8 cellular contexts compared by ENCODE assay signal in the genomic region with DNA sequence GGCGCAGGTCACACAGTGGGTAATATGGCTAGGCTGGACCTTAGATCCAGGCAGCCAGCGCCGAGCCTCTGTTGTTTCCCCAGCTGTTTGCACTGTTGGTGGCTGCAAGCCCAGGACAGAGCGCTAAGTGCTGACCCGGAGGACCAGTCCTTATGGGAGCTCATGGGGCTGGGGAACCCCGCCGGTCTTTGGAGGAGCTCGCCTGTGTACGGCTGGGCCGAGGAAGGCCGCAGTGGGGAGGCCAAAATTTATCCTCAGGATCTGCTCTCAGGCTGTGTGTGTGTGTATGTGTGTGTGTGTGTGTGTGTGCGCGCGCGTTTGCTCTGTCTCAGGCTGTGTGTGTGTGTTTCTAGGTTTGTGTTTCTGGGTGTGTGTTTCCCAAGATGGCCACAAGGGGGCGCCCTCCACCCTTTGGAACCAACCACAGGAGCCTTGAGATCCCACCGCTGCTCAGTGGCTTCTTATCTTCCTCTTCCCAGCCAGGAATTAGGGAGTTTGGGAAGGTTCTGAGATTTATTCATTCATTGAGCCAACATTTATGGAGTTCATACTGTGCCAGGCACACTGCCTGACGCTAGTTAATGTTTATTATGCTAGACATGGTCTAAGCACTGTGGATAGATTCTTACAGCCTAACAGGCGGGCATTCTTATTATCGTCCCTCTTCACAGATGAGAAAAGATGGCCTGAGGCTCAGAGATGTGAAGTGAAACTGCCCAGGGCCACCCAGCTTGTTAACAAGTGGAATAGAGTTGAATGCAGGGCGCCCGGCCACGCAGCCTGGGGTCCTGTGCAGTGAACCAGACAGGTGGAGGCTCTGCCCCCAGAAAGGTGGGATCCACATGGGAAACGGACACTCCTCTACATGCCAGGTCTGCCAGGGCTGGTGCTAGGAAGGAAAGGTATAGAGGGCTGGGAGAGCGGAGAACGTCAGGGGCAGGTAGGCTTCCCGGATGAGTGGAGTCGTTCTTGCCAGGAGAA. TPM values are rescaled to one million over a fixed set of nuclear protein-coding genes. Genes with fewer than 3 reads are reported as not detected.
DNase-seq lines count a peak whose midpoint lies in the region; ATAC-seq and TF ChIP-seq lines count a peak whose summit lies in the region.

No MANE protein-coding gene starts in this region.

- no peak for DNase-seq in AG09319 (ENCODE audit: extremely low read depth, low read depth)
- DNase-seq in H4 (ENCODE audit: low spot score) = peak; percentile 36
- DNase-seq in NCI-H69 (lab: John Stamatoyannopoulos, UW) = peak; percentile 72
- peak; percentile 76 for DNase-seq in activated CD8-positive, alpha-beta T cell treated with anti-CD3 and anti-CD28 coated beads, Interleukin-2, amount 10 ng/mL, durations not matched to agents 7 days and 5 days
- peak; percentile 95 for DNase-seq in endodermal cell
- peak; percentile 59 to 75 (median 74) for DNase-seq in mucosa of descending colon
- DNase-seq in stimulated activated CD8-positive, alpha-beta memory T cell treated with anti-CD3 and anti-CD28 coated beads, Interleukin-7, amount 100 ng/mL, for 24 hours (ENCODE audit: low read depth) = peak; percentile 44
- DNase-seq in NK-92 treated with Interleukin-12 subunit alpha and Interleukin-12 subunit beta, amount 100 ng/mL, for 24 hours (lab: John Stamatoyannopoulos, UW) = no peak

- H3K9me3 ChIP-seq in endodermal cell (ENCODE audit: control insufficient read depth, low read length) (no peaks in the 10 kb centered on the region), mucosa of descending colon (no peaks in the 10 kb centered on the region)

- intact Hi-C loops in mucosa of descending colon (cut with DNase I, micrococcal nuclease) = no loop called here

- POLR2A ChIA-PET in activated CD8-positive, alpha-beta T cell treated with anti-CD3 and anti-CD28 coated beads, Interleukin-2, amount 10 ng/mL, durations not matched to agents 7 days and 5 days (lab: Charles Lee) = no interaction called here

- H3K9me3 Mint-ChIP-seq in activated CD8-positive, alpha-beta T cell treated with anti-CD3 and anti-CD28 coated beads, Interleukin-2, amount 10 ng/mL, durations not matched to agents 7 days and 5 days (ENCODE audit: insufficient read depth) = no peaks in the 10 kb centered on the region
- H3K9me3 Mint-ChIP-seq in endodermal cell = no peaks in the 10 kb centered on the region

- CTCF ChIA-PET in activated CD8-positive, alpha-beta T cell treated with anti-CD3 and anti-CD28 coated beads, Interleukin-2, amount 10 ng/mL, durations not matched to agents 7 days and 5 days (lab: Charles Lee) = interaction anchor here (1.0 to 3.8 kb wide), 4 partner anchors 8 to 19 kb away, joined by 3 to 20 read pairs (median 6); a partner anchor contains a TSS

- H3K9ac ChIP-seq in endodermal cell (ENCODE audit: extremely low read depth, low read length, poor library complexity, severe bottlenecking) = no peak overlapping the region

- peak; percentile 83 for ATAC-seq in activated CD8-positive, alpha-beta T cell treated with anti-CD3 and anti-CD28 coated beads, Interleukin-2, amount 10 ng/mL, durations not matched to agents 7 days and 5 days
- ATAC-seq in mucosa of descending colon = peak; percentile 96

- H3K4me1 Mint-ChIP-seq in activated CD8-positive, alpha-beta T cell treated with anti-CD3 and anti-CD28 coated beads, Interleukin-2, amount 10 ng/mL, durations not matched to agents 7 days and 5 days (ENCODE audit: low read depth) = peaks cover 6% of the 10 kb centered on the region
- H3K4me1 Mint-ChIP-seq in endodermal cell = peaks cover 10% of the 10 kb centered on the region

- peaks cover 13% of the 10 kb centered on the region for H3K36me3 Mint-ChIP-seq in activated CD8-positive, alpha-beta T cell treated with anti-CD3 and anti-CD28 coated beads, Interleukin-2, amount 10 ng/mL, durations not matched to agents 7 days and 5 days (ENCODE audit: low read depth)
- peaks cover 35% of the 10 kb centered on the region for H3K36me3 Mint-ChIP-seq in endodermal cell (ENCODE audit: low read depth)

- H3K36me3 ChIP-seq in endodermal cell (ENCODE audit: control insufficient read depth, insufficient read depth, low read length) (peaks cover 16% of the 10 kb centered on the region), mucosa of descending colon (ENCODE audit: low read depth) (no peaks in the 10 kb centered on the region)

- H3K27ac ChIP-seq in endodermal cell (ENCODE audit: low read depth, low read length) = no peak overlapping the region

- H3K4me1 ChIP-seq in endodermal cell (ENCODE audit: control insufficient read depth, insufficient read depth, low read length) (no peaks in the 10 kb centered on the region), mucosa of descending colon (ENCODE audit: low read depth) (peaks cover 2% of the 10 kb centered on the region)

- no peak overlapping the region for H3K27ac Mint-ChIP-seq in activated CD8-positive, alpha-beta T cell treated with anti-CD3 and anti-CD28 coated beads, Interleukin-2, amount 10 ng/mL, durations not matched to agents 7 days and 5 days
- no peak overlapping the region for H3K27ac Mint-ChIP-seq in endodermal cell

- TF ChIP-seq CTCF in AG09319 (IDR thresholded peaks at IDR 0.05; ENCODE audit: low read depth, low read length) (peak; percentile 82), endodermal cell (conservative IDR thresholded peaks at IDR 0.05) (peak; percentile 90), mucosa of descending colon (IDR thresholded peaks at IDR 0.05) (peak; percentile 75)

- H3K4me3 ChIP-seq in endodermal cell (ENCODE audit: low read length) (no peak overlapping the region), mucosa of descending colon (no peak overlapping the region)

- peaks cover 21% of the 10 kb centered on the region for H3K27me3 ChIP-seq in endodermal cell (ENCODE audit: control insufficient read depth, insufficient read depth, low read length, poor library complexity, severe bottlenecking)

- peaks cover 5% of the 10 kb centered on the region for H3K27me3 Mint-ChIP-seq in activated CD8-positive, alpha-beta T cell treated with anti-CD3 and anti-CD28 coated beads, Interleukin-2, amount 10 ng/mL, durations not matched to agents 7 days and 5 days (ENCODE audit: low read depth)
- peaks cover 23% of the 10 kb centered on the region for H3K27me3 Mint-ChIP-seq in endodermal cell (ENCODE audit: insufficient read depth)

- no peak overlapping the region for H3K4me3 Mint-ChIP-seq in activated CD8-positive, alpha-beta T cell treated with anti-CD3 and anti-CD28 coated beads, Interleukin-2, amount 10 ng/mL, durations not matched to agents 7 days and 5 days
- H3K4me3 Mint-ChIP-seq in endodermal cell = no peak overlapping the region

- 62 to 81% methylated on average over 16 to 27 of the region's 28 CpGs for WGBS in endodermal cell (ENCODE audit: insufficient coverage in 1 of 2, insufficient read length in 1 of 2), 2 experiments

RNA-seq across cellular contexts. Expression of a gene that starts 13.0 kb away (rescaled TPM):
- total RNA-seq in H4 (2014; rRNA removed; shearing (Covaris generic)) = not detected in 2 replicates
- not detected for total RNA-seq in activated CD8-positive, alpha-beta T cell treated with anti-CD3 and anti-CD28 coated beads, Interleukin-2, amount 10 ng/mL, durations not matched to agents 7 days and 5 days
- total RNA-seq in endodermal cell = not detected
- polyA plus RNA-seq in endodermal cell (2013, experiment 1 of 2) = not detected
- polyA plus RNA-seq in endodermal cell (2013, experiment 2 of 2) = not detected
- total RNA-seq in mucosa of descending colon = not detected

RNA-seq across cellular contexts. Expression of a gene that starts 14.6 kb away (rescaled TPM):
- total RNA-seq in H4 (2014; rRNA removed; shearing (Covaris generic)) = 1.4 and 3.7 TPM in 2 replicates
- total RNA-seq in activated CD8-positive, alpha-beta T cell treated with anti-CD3 and anti-CD28 coated beads, Interleukin-2, amount 10 ng/mL, durations not matched to agents 7 days and 5 days = 10 to 100 TPM; 26.3 to 29.2 TPM
- total RNA-seq in endodermal cell (10 to 100 TPM; 23.2 to 23.6 TPM), mucosa of descending colon (10 to 100 TPM; 16.5 to 25.0 (median 17.6) TPM)
- 12.8 TPM for polyA plus RNA-seq in endodermal cell (2013, experiment 1 of 2)
- 9.6 TPM for polyA plus RNA-seq in endodermal cell (2013, experiment 2 of 2)

RNA-seq across cellular contexts. Expression of a gene that starts 31.0 kb away (rescaled TPM):
- not detected in 2 replicates for total RNA-seq in H4 (2014; rRNA removed; shearing (Covaris generic))
- total RNA-seq in activated CD8-positive, alpha-beta T cell treated with anti-CD3 and anti-CD28 coated beads, Interleukin-2, amount 10 ng/mL, durations not matched to agents 7 days and 5 days = not detected
- under 1 TPM; 0.33 to 0.60 TPM for total RNA-seq in endodermal cell
- polyA plus RNA-seq in endodermal cell (2013, experiment 1 of 2) = 0.11 TPM
- polyA plus RNA-seq in endodermal cell (2013, experiment 2 of 2) = 0.33 TPM
- total RNA-seq in mucosa of descending colon = not detected

RNA-seq across cellular contexts. Expression of a gene that starts 36.2 kb away (rescaled TPM):
- 0.19 and 0.37 TPM in 2 replicates for total RNA-seq in H4 (2014; rRNA removed; shearing (Covaris generic))
- not detected for total RNA-seq in activated CD8-positive, alpha-beta T cell treated with anti-CD3 and anti-CD28 coated beads, Interleukin-2, amount 10 ng/mL, durations not matched to agents 7 days and 5 days
- total RNA-seq in endodermal cell (under 1 TPM; 0.64 to 0.91 TPM), mucosa of descending colon (1 to 10 TPM in 2 of 3 donors, under 1 TPM in 1; 0.55 to 3.0 (median 1.3) TPM)
- 25.8 TPM for polyA plus RNA-seq in endodermal cell (2013, experiment 1 of 2)
- 23.3 TPM for polyA plus RNA-seq in endodermal cell (2013, experiment 2 of 2)

Comparison
In these comparisons a context has a peak if more than half of its experiments do, and no peak if none do; other contexts are left out.
1. DNase-seq: peak in H4 (single experiment), NCI-H69 (single experiment), activated CD8-positive, alpha-beta T cell treated with anti-CD3 and anti-CD28 coated beads, Interleukin-2, amount 10 ng/mL, durations not matched to agents 7 days and 5 days (single experiment), endodermal cell (single experiment), mucosa of descending colon (3 of 3) and stimulated activated CD8-positive, alpha-beta memory T cell treated with anti-CD3 and anti-CD28 coated beads, Interleukin-7, amount 100 ng/mL, for 24 hours (single experiment); none in AG09319 (single experiment) and NK-92 treated with Interleukin-12 subunit alpha and Interleukin-12 subunit beta, amount 100 ng/mL, for 24 hours (single experiment).
2. Peak in every context shown above with its lines, with median percentiles within 50 percentile points of each other: CTCF ChIP-seq.